8 cellular contexts compared by ENCODE assay signal in the genomic region with DNA sequence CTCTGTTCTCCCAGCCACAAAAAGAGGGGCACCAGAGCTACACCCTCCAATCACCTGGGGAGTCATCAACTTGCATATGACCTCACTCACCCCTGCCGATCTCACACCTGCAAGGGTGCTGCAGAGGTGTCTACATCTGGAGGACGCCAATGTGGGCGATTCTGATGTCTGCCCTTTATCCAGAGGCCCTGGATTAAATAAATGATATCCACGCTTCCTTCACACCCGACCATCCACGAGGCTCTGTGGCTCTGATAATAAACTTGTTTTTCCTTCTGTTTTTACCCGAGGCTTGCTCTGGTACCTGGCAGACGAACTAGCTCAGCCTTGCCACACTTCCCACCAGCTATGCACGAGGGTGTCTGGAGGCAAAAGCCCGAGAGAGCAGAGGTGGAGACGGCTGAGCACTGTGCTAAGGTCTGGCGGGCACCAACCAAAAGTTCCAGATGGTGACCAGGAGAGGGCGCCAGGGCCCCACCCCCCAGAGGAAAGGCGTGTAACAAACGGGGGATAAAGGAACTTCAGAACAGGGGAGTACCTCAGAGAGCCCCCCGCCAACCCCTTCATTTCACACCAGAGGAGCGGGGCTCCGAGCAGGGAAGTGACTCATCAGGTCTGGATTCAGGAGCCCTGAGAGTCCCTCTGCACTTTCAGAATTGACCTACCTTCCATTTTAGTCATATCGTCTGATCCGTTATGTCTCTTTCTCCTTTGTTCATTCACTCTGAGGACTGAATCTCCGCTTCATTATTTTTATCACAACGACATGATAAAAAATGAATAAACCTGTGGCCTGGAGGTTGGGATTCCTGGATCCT. TPM values are rescaled to one million over a fixed set of nuclear protein-coding genes. Genes with fewer than 3 reads are reported as not detected.
DNase-seq lines count a peak whose midpoint lies in the region; ATAC-seq and TF ChIP-seq lines count a peak whose summit lies in the region.

No MANE protein-coding gene starts in this region.

- ATAC-seq in GM18517 (IDR thresholded peaks at IDR 0.05; ENCODE audit: unreplicated experiment) (peak; percentile 61), HG03280 (IDR thresholded peaks at IDR 0.05; ENCODE audit: unreplicated experiment) (peak; percentile 79), Right ventricle myocardium superior (ENCODE audit: poor library complexity) (peak; percentile 79), gastrocnemius medialis (peak; percentile 74 to 82), GM18870 (IDR thresholded peaks at IDR 0.05; ENCODE audit: unreplicated experiment) (no peak)

- H3K27me3 ChIP-seq in PC-9 (ENCODE audit: insufficient read depth, low read depth) = peaks cover 75% of the 10 kb centered on the region
- no peaks in the 10 kb centered on the region for H3K27me3 ChIP-seq in gastrocnemius medialis

- POLR2A ChIA-PET in PC-9 (lab: Charles Lee; ENCODE audit: unreplicated experiment) = interaction anchor here (0.5 kb wide), 1 partner anchor 614 kb away, joined by 3 read pairs; no protein-coding TSS in a partner anchor

- no peak overlapping the region for H3K4me3 ChIP-seq in PC-9
- no peak overlapping the region for H3K4me3 ChIP-seq in gastrocnemius medialis

- H4K20me1 ChIP-seq in PC-9 (ENCODE audit: insufficient read depth) = peaks cover 1% of the 10 kb centered on the region; the same call in 1 of the 2 replicates

- intact Hi-C loops in PC-9 (cut with micrococcal nuclease; ENCODE audit: unreplicated experiment) (loop anchor here (2.0 to 5.0 kb wide), 2 partner anchors 60 to 66 kb away; no protein-coding TSS in a partner anchor), Right ventricle myocardium superior (cut with DNase I) (loop anchor here (5.0 kb wide), 1 partner anchor 66 kb away; no protein-coding TSS in a partner anchor), gastrocnemius medialis (cut with DNase I; ENCODE audit: low total_unique reads) (loop anchor here (1.0 to 2.0 kb wide), 2 partner anchors 14 to 66 kb away; partner anchors contain the start of gene SCN3B)
- intact Hi-C loops in activated T-helper 2 cell treated with anti-CD3 and anti-CD28 coated beads, Interferon-gamma antibody, Interleukin-2, Interleukin-4, amounts not matched to agents 10 μg/mL and 5 μg/mL and 100 μg/mL, durations not matched to agents 14 hours and 24 hours and 36 hours (cut with micrococcal nuclease) = loop anchor here (1.0 kb wide), 1 partner anchor 66 kb away; no protein-coding TSS in a partner anchor

- CTCF ChIA-PET in PC-9 (lab: Charles Lee) = no interaction called here

- H3K9me3 ChIP-seq in PC-9 (ENCODE audit: insufficient read depth, low read depth) (no peaks in the 10 kb centered on the region), gastrocnemius medialis (no peaks in the 10 kb centered on the region)

- no peaks in the 10 kb centered on the region for H3K79me2 ChIP-seq in PC-9 (ENCODE audit: low read depth)

- H3K27me3 Mint-ChIP-seq in activated T-helper 2 cell treated with anti-CD3 and anti-CD28 coated beads, Interferon-gamma antibody, Interleukin-2, Interleukin-4, amounts not matched to agents 10 μg/mL and 5 μg/mL and 100 μg/mL, durations not matched to agents 14 hours and 24 hours and 36 hours (ENCODE audit: low read depth) = peaks cover 6% of the 10 kb centered on the region

- no peaks in the 10 kb centered on the region for H3K4me1 ChIP-seq in PC-9 (replicated peaks; ENCODE audit: insufficient read depth)
- peaks cover 9 to 14% of the 10 kb centered on the region in 2 donors for H3K4me1 ChIP-seq in gastrocnemius medialis

- H3K4me2 ChIP-seq in PC-9 = peak overlapping the region; percentile 23; the same call in 1 of the 2 replicates

- H3K4me3 Mint-ChIP-seq in activated T-helper 2 cell treated with anti-CD3 and anti-CD28 coated beads, Interferon-gamma antibody, Interleukin-2, Interleukin-4, amounts not matched to agents 10 μg/mL and 5 μg/mL and 100 μg/mL, durations not matched to agents 14 hours and 24 hours and 36 hours (ENCODE audit: low read depth) = no peak overlapping the region

- no peaks in the 10 kb centered on the region for H3K36me3 Mint-ChIP-seq in activated T-helper 2 cell treated with anti-CD3 and anti-CD28 coated beads, Interferon-gamma antibody, Interleukin-2, Interleukin-4, amounts not matched to agents 10 μg/mL and 5 μg/mL and 100 μg/mL, durations not matched to agents 14 hours and 24 hours and 36 hours (ENCODE audit: low read depth)

- H3K36me3 ChIP-seq in PC-9 (ENCODE audit: low read depth) (no peaks in the 10 kb centered on the region), gastrocnemius medialis (peaks cover 0 to 20% of the 10 kb centered on the region in 2 donors)

- DNase-seq in AG09319 (ENCODE audit: extremely low read depth, low read depth) (no peak), PC-9 (peak in 1 of 2 experiments; percentile 19), Right ventricle myocardium superior (peak; percentile 49), gastrocnemius medialis (peak; percentile 33 to 52)
- peak; percentile 29 for DNase-seq in activated T-helper 2 cell treated with anti-CD3 and anti-CD28 coated beads, Interferon-gamma antibody, Interleukin-2, Interleukin-4, amounts not matched to agents 10 μg/mL and 5 μg/mL and 100 μg/mL, durations not matched to agents 14 hours and 24 hours and 36 hours (ENCODE audit: low spot score)

- no peak overlapping the region for H2AFZ ChIP-seq in PC-9

- BruUV-seq in PC-9 (replicated peaks; lab: Mats Ljungman, UMichigan) = no TSS peak

- H3K9me3 Mint-ChIP-seq in activated T-helper 2 cell treated with anti-CD3 and anti-CD28 coated beads, Interferon-gamma antibody, Interleukin-2, Interleukin-4, amounts not matched to agents 10 μg/mL and 5 μg/mL and 100 μg/mL, durations not matched to agents 14 hours and 24 hours and 36 hours = no peaks in the 10 kb centered on the region

- H3K9me2 ChIP-seq in PC-9 (ENCODE audit: insufficient read depth) = no peaks in the 10 kb centered on the region

- H3K4me1 Mint-ChIP-seq in activated T-helper 2 cell treated with anti-CD3 and anti-CD28 coated beads, Interferon-gamma antibody, Interleukin-2, Interleukin-4, amounts not matched to agents 10 μg/mL and 5 μg/mL and 100 μg/mL, durations not matched to agents 14 hours and 24 hours and 36 hours (ENCODE audit: low read depth) = peaks cover 2% of the 10 kb centered on the region

- H3F3A ChIP-seq in PC-9 (ENCODE audit: insufficient read depth, low read depth) = no peaks in the 10 kb centered on the region

- no peak overlapping the region for H3K27ac Mint-ChIP-seq in activated T-helper 2 cell treated with anti-CD3 and anti-CD28 coated beads, Interferon-gamma antibody, Interleukin-2, Interleukin-4, amounts not matched to agents 10 μg/mL and 5 μg/mL and 100 μg/mL, durations not matched to agents 14 hours and 24 hours and 36 hours

- in situ Hi-C loops in gastrocnemius medialis (cut with MboI; ENCODE audit: low sequenced_read_pairs in 4 of 4) = loop anchor here in 1 of 4 donors (10.0 kb wide), 1 partner anchor 64 kb away; no protein-coding TSS in a partner anchor

- no peak for TF ChIP-seq POLR2A in gastrocnemius medialis (IDR thresholded peaks at IDR 0.05)

- TF ChIP-seq CTCF in AG09319 (IDR thresholded peaks at IDR 0.05; ENCODE audit: low read depth, low read length) (peak; percentile 79), PC-9 (conservative IDR thresholded peaks at IDR 0.05) (peak; percentile 89), gastrocnemius medialis (IDR thresholded peaks at IDR 0.05 in 4 of 5, conservative IDR thresholded peaks at IDR 0.05 in 1 of 5) (peak; percentile 70 to 93 (median 88))

- H3K27ac ChIP-seq in PC-9 (no peak overlapping the region), gastrocnemius medialis (peak overlapping the region; percentile 27 to 73 (median 50))

RNA-seq across cellular contexts. Expression of gene SCN3B, which starts 13.5 kb away (rescaled TPM):
- total RNA-seq in PC-9 (2021) (not detected in 2 replicates), Right ventricle myocardium superior (0.56 TPM), gastrocnemius medialis (10 to 100 TPM in 1 of 4 donors, 1 to 10 TPM in 3; 3.0 to 10.5 (median 4.9) TPM)
- not detected in 2 replicates for total RNA-seq in activated T-helper 2 cell treated with anti-CD3 and anti-CD28 coated beads, Interferon-gamma antibody, Interleukin-2, Interleukin-4, amounts not matched to agents 10 μg/mL and 5 μg/mL and 100 μg/mL, durations not matched to agents 14 hours and 24 hours and 36 hours
